Comparison of ENCODE assay signal across 11 cellular contexts in the genomic region with DNA sequence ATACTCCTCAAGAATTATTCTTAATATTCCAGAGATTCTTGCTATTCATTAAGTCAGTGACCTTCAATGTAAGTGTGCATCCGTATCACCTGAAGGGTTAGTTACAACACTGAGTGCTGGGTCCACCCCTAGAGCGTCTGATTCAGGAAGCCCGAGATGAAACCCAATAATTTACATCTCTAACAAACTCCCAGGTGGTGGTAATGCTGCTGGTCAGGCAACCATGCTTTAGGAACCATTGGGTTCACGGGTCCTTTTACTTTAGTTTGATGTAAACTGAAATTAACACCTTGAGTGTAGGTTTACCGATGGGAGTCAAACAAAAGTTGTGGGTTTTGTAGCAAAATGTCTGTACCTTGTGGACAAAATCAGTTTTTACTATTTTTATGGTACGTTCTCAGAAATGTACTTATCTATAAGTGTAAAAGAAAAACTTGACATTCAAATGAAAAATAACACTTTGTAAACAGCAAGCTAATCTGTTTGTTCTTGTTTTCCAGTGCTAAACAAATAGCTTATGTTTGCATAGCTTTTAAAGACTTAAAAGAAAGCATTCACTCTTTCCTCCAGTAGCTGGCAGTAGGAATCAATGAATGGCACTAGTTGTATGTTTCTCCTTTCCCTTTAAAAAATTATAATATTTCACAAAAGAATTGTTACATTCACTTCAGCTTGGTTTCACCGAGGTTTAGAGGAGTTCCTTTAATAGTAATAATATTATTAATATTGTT. TPM values are rescaled to one million over a fixed set of nuclear protein-coding genes. Genes with fewer than 3 reads are reported as not detected.
DNase-seq lines count a peak whose midpoint lies in the region; ATAC-seq and TF ChIP-seq lines count a peak whose summit lies in the region.
"Had no signal": no experiment of that assay in that cellular context is flagged by ENCODE, and none has a peak within 500 bp of the region (broad histone marks: within the 10 kb centered on the region; RNA-seq: fewer than 3 reads in every experiment).

No MANE protein-coding gene starts in this region.

- CTCF ChIA-PET in SK-N-SH (lab: Yijun Ruan, JAX): interaction anchor here (0.7 to 2.5 kb wide), 4 partner anchors 75 to 218 kb away, joined by 3 to 12 read pairs (median 4); partner anchors contain the start of gene PIR
- CTCF ChIA-PET in RWPE1 (lab: Yijun Ruan, JAX): interaction anchor here (0.6 kb wide), 1 partner anchor 80 kb away, joined by 4 read pairs; no protein-coding TSS in a partner anchor

- H3K27me3 Mint-ChIP-seq in activated T-cell treated with anti-CD3 and anti-CD28 coated beads, Interleukin-2, amount 50 U/mL, for 72 hours (ENCODE audit: low read depth): peaks cover 55% of the 10 kb centered on the region

- H3K9ac ChIP-seq in SK-N-SH: no peak overlapping the region

- no peak overlapping the region for H2AFZ ChIP-seq in SK-N-SH (ENCODE audit: low read depth)

- DNase-seq in SK-N-SH: no peak
- no peak for DNase-seq in RWPE1 (ENCODE audit: low spot score)
- DNase-seq in fibroblast of pulmonary artery (ENCODE audit: low read depth): peak; percentile 51
- no peak for DNase-seq in thyroid gland
- no peak for DNase-seq in activated T-cell treated with anti-CD3 and anti-CD28 coated beads, Interleukin-2, amount 50 U/mL, for 72 hours
- DNase-seq: MV-4-11 had no signal

- no peaks in the 10 kb centered on the region for H3K79me2 ChIP-seq in SK-N-SH (ENCODE audit: insufficient read depth)

- H3K36me3 Mint-ChIP-seq in activated T-cell treated with anti-CD3 and anti-CD28 coated beads, Interleukin-2, amount 50 U/mL, for 72 hours (ENCODE audit: insufficient read depth in 2 of 2): no peaks in the 10 kb centered on the region

- H4K20me1 ChIP-seq in SK-N-SH (ENCODE audit: insufficient read depth): no peaks in the 10 kb centered on the region

- peak; percentile 53 for TF ChIP-seq RAD21 in SK-N-SH (IDR thresholded peaks at IDR 0.05; ENCODE audit: low read length)

- TF ChIP-seq POLR2A in thyroid gland (IDR thresholded peaks at IDR 0.05): no peak

- H3K4me2 ChIP-seq in SK-N-SH: no peak overlapping the region

- H3K27ac ChIP-seq in SK-N-SH (ENCODE audit: low read depth in 2 of 2, low read length in 1 of 2) (no peak overlapping the region), RWPE1 (no peak overlapping the region), thyroid gland (no peak overlapping the region)

- H3K4me3 Mint-ChIP-seq in activated T-cell treated with anti-CD3 and anti-CD28 coated beads, Interleukin-2, amount 50 U/mL, for 72 hours: no peak overlapping the region

- TF ChIP-seq EP300 in SK-N-SH (IDR thresholded peaks at IDR 0.05; ENCODE audit: borderline replicate concordance in 1 of 2, low read depth in 1 of 2, low read length in 1 of 2): no peak

- ATAC-seq in SK-N-SH treated with all-trans-retinoic acid at 6 μM for 48 hours (no peak), GM18502 (IDR thresholded peaks at IDR 0.05; ENCODE audit: poor library complexity, unreplicated experiment) (no peak), GM21529 (IDR thresholded peaks at IDR 0.05; ENCODE audit: unreplicated experiment) (no peak)
- ATAC-seq in activated T-cell treated with anti-CD3 and anti-CD28 coated beads, Interleukin-2, amount 50 U/mL, for 72 hours (replicated peaks in 1 of 2): no peak

- intact Hi-C loops in thyroid gland (cut with DNase I): no loop called here

- H3K36me3 ChIP-seq in SK-N-SH (replicated peaks in 1 of 2; ENCODE audit: control insufficient read depth in 1 of 2, insufficient read depth in 2 of 2, low read length in 1 of 2) (no peaks in the 10 kb centered on the region), thyroid gland (no peaks in the 10 kb centered on the region)

- WGBS in SK-N-SH (ENCODE audit: low lambda C conversion rate): 21% methylated on average over 7 of the region's 7 CpGs
- 51 to 57% methylated on average over 7 of the region's 7 CpGs for WGBS in thyroid gland, 2 donors

- H3K9me3 Mint-ChIP-seq in activated T-cell treated with anti-CD3 and anti-CD28 coated beads, Interleukin-2, amount 50 U/mL, for 72 hours: no peaks in the 10 kb centered on the region

- POLR2A ChIA-PET in SK-N-SH (lab: Yijun Ruan, JAX) (no interaction called here), RWPE1 (lab: Yijun Ruan, JAX; ENCODE audit: low non-redundant PET) (no interaction called here)

- H3K4me3 ChIP-seq in SK-N-SH (ENCODE audit: low read depth in 2 of 2, low read length in 1 of 2) (no peak overlapping the region), fibroblast of pulmonary artery (replicated peaks; ENCODE audit: low read depth, low read length) (no peak overlapping the region), thyroid gland (replicated peaks in 1 of 3) (no peak overlapping the region)

- H3K27ac Mint-ChIP-seq in activated T-cell treated with anti-CD3 and anti-CD28 coated beads, Interleukin-2, amount 50 U/mL, for 72 hours: no peak overlapping the region

- H3F3A ChIP-seq in SK-N-SH (replicated peaks; ENCODE audit: insufficient read depth): no peaks in the 10 kb centered on the region

- H3K27me3 ChIP-seq in SK-N-SH (ENCODE audit: insufficient read depth) (peaks cover 6% of the 10 kb centered on the region; the same call in 1 of the 2 replicates), thyroid gland (no peaks in the 10 kb centered on the region)

- TF ChIP-seq CTCF in SK-N-SH (IDR thresholded peaks at IDR 0.05): no peak; the same call in 1 of the 2 replicates
- 0 out of 2 replicates have a peak, but pooled peaks have one; percentile 22 for TF ChIP-seq CTCF in RWPE1 (conservative IDR thresholded peaks at IDR 0.05; ENCODE audit: low read depth)
- peak; percentile 62 for TF ChIP-seq CTCF in fibroblast of pulmonary artery (IDR thresholded peaks at IDR 0.05; ENCODE audit: low read length, missing control alignments)
- peak in 4 of 6 experiments; percentile 12 to 60 (median 56) for TF ChIP-seq CTCF in thyroid gland (IDR thresholded peaks at IDR 0.05)

- H3K4me1 ChIP-seq in SK-N-SH (ENCODE audit: control insufficient read depth in 1 of 2, insufficient read depth in 2 of 2, low read depth in 1 of 2, low read length in 1 of 2): peaks cover 0 to 7% of the 10 kb centered on the region in 2 experiments; a peak in 2 of 4 replicates
- peaks cover 0 to 5% of the 10 kb centered on the region in 2 donors for H3K4me1 ChIP-seq in thyroid gland

- no peaks in the 10 kb centered on the region for H3K4me1 Mint-ChIP-seq in activated T-cell treated with anti-CD3 and anti-CD28 coated beads, Interleukin-2, amount 50 U/mL, for 72 hours (ENCODE audit: low read depth)

- H3K9me3 ChIP-seq in SK-N-SH: no peaks in the 10 kb centered on the region
- no peaks in the 10 kb centered on the region for H3K9me3 ChIP-seq in thyroid gland

- no peaks in the 10 kb centered on the region for H3K9me2 ChIP-seq in SK-N-SH

TF ChIP-seq in SK-N-SH, 30 proteins besides CTCF, POLR2A, EP300 and RAD21:
- TF ChIP-seq SMC3 (IDR thresholded peaks at IDR 0.05; ENCODE audit: low read depth, low read length) (no peak), EZH2phosphoT487 (IDR thresholded peaks at IDR 0.05; ENCODE audit: borderline replicate concordance, low read depth) (no peak), SIN3A (IDR thresholded peaks at IDR 0.05; ENCODE audit: borderline replicate concordance, low read depth, low read length) (no peak), ELF1 (IDR thresholded peaks at IDR 0.05) (no peak), FOSL2 (IDR thresholded peaks at IDR 0.05; ENCODE audit: borderline replicate concordance, low read depth) (no peak)
- TF ChIP-seq, protein P1, sequence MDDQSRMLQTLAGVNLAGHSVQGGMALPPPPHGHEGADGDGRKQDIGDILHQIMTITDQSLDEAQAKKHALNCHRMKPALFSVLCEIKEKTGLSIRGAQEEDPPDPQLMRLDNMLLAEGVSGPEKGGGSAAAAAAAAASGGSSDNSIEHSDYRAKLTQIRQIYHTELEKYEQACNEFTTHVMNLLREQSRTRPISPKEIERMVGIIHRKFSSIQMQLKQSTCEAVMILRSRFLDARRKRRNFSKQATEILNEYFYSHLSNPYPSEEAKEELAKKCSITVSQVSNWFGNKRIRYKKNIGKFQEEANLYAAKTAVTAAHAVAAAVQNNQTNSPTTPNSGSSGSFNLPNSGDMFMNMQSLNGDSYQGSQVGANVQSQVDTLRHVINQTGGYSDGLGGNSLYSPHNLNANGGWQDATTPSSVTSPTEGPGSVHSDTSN (IDR thresholded peaks at IDR 0.05): no peak
- TF ChIP-seq, protein P2, sequence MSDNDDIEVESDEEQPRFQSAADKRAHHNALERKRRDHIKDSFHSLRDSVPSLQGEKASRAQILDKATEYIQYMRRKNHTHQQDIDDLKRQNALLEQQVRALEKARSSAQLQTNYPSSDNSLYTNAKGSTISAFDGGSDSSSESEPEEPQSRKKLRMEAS (IDR thresholded peaks at IDR 0.05; ENCODE audit: low read depth): no peak
TF ChIP-seq in SK-N-SH: peak in this region for 0.

TF ChIP-seq in SK-N-SH treated with all-trans-retinoic acid at 6 μM for 48 hours, 23 proteins besides CTCF, POLR2A, EP300 and RAD21 (continues in another document):
- no peak for TF ChIP-seq RARB (CRISPR knock-in tag; IDR thresholded peaks at IDR 0.05)
- no peak for TF ChIP-seq ZNF70 (CRISPR knock-in tag; IDR thresholded peaks at IDR 0.05)
- no peak for TF ChIP-seq BACH2 (CRISPR knock-in tag; IDR thresholded peaks at IDR 0.05; ENCODE audit: borderline replicate concordance)
- no peak for TF ChIP-seq GLIS3 (CRISPR knock-in tag; IDR thresholded peaks at IDR 0.05)
- TF ChIP-seq PATZ1 (CRISPR knock-in tag; IDR thresholded peaks at IDR 0.05; ENCODE audit: borderline replicate concordance): no peak
- no peak for TF ChIP-seq ZNF565 (CRISPR knock-in tag; conservative IDR thresholded peaks at IDR 0.05; ENCODE audit: low read depth)
- TF ChIP-seq ARNTL (CRISPR knock-in tag; IDR thresholded peaks at IDR 0.05; ENCODE audit: borderline replicate concordance, low read depth): no peak
- no peak for TF ChIP-seq ZFP30 (CRISPR knock-in tag; IDR thresholded peaks at IDR 0.05)

RNA-seq across cellular contexts. Expression of gene ACE2, which starts 32.7 kb away (rescaled TPM):
- polyA plus RNA-seq in SK-N-SH (2012; rRNA removed): not detected in 2 replicates
- polyA plus RNA-seq in SK-N-SH (2012; cell fraction: cytosol; rRNA removed): 0.01 TPM in 1 of 2 replicates, not detected in the other
- polyA plus RNA-seq in SK-N-SH (2012; cell fraction: nucleus; rRNA removed): not detected in 2 replicates
- total RNA-seq in thyroid gland: 10 to 100 TPM in 2 of 4 donors, 1 to 10 TPM in 2; 3.5 to 14.6 (median 10.1) TPM
- under 1 TPM; 0.16 to 0.53 TPM for total RNA-seq in activated T-cell treated with anti-CD3 and anti-CD28 coated beads, Interleukin-2, amount 50 U/mL, for 72 hours
- total RNA-seq: dermis microvascular lymphatic vessel endothelial cell had no signal
- polyA plus RNA-seq: BJ had no signal
